15 cellular contexts compared by ENCODE assay signal in the genomic region with DNA sequence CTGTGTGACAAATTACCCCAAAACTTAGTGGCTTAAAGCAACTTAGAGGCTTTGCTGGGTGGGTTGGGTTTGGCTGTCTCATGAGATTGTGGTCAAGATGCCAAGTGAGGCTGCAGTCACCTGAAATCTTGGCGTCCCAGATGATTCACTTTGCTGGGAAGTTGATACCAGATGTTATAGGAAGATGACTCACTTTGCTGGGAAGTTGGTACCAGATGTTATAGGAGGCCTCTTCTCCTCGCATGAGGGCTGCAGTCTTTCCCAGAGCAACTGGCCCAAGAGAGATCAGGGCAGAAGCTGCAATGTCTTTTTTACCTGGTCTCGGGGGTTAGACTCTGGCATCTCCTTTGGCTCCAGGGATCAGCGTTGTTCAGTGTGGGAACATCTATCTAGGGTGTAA. TPM values are rescaled to one million over a fixed set of nuclear protein-coding genes. Genes with fewer than 3 reads are reported as not detected.
DNase-seq lines count a peak whose midpoint lies in the region; ATAC-seq and TF ChIP-seq lines count a peak whose summit lies in the region.
"Had no signal": no experiment of that assay in that cellular context is flagged by ENCODE, and none has a peak within 500 bp of the region (broad histone marks: within the 10 kb centered on the region; RNA-seq: fewer than 3 reads in every experiment).

No MANE protein-coding gene starts in this region.

- DNase-seq in AG20443 (ENCODE audit: low spot score), result peak; percentile 89
- DNase-seq in PC-3, result peak; percentile 41
- peak; percentile 78 for DNase-seq in epidermal melanocyte (ENCODE audit: insufficient read length, low spot score)
- peak; percentile 55 for DNase-seq in non-pigmented ciliary epithelial cell (ENCODE audit: low read depth)
- DNase-seq in tibial nerve (ENCODE audit: low spot score in 2 of 2), result no peak
- DNase-seq in activated naive CD4-positive, alpha-beta T cell treated with anti-CD3 and anti-CD28 coated beads, Interleukin-2, amount 50 U/mL, for 72 hours (ENCODE audit: low spot score in 2 of 2), result no peak
- DNase-seq in activated naive CD4-positive, alpha-beta T cell treated with Interleukin-2 at 50 U/mL for 16 hours, result no peak
- DNase-seq: activated CD4-positive, alpha-beta T cell treated with anti-CD3 and anti-CD28 coated beads for 36 hours; effector CD4-positive, alpha-beta T cell; NCI-H1417 treated with DMSO at 0.1 percent for 48 hours; NCI-H82; transverse colon had no signal

- H2AFZ ChIP-seq in PC-3 (ENCODE audit: low read length), result no peak overlapping the region

- TF ChIP-seq CTCF in PC-3 (conservative IDR thresholded peaks at IDR 0.05; ENCODE audit: low read depth, low read length), result no peak
- no peak for TF ChIP-seq CTCF in tibial nerve (IDR thresholded peaks at IDR 0.05)

- POLR2A ChIA-PET in PC-3 (lab: Charles Lee; ENCODE audit: unreplicated experiment), result no interaction called here

- TF ChIP-seq EP300 in tibial nerve (IDR thresholded peaks at IDR 0.05), result no peak

- H4K20me1 ChIP-seq in PC-3 (ENCODE audit: low read length), result no peaks in the 10 kb centered on the region

- H3K36me3 ChIP-seq in PC-3 (ENCODE audit: low read depth, low read length) (no peaks in the 10 kb centered on the region), tibial nerve (peaks cover 0 to 8% (median 0%) of the 10 kb centered on the region in 3 donors)
- H3K36me3 ChIP-seq: transverse colon had no signal

- no peaks in the 10 kb centered on the region for H3K79me2 ChIP-seq in PC-3 (ENCODE audit: low read length)

- H3K9me3 ChIP-seq in PC-3 (ENCODE audit: low read length) (no peaks in the 10 kb centered on the region), tibial nerve (peaks cover 0 to 7% (median 0%) of the 10 kb centered on the region in 4 donors)
- H3K9me3 ChIP-seq: transverse colon had no signal

- H3K27ac Mint-ChIP-seq in activated naive CD4-positive, alpha-beta T cell treated with anti-CD3 and anti-CD28 coated beads, Interleukin-2, amount 50 U/mL, for 72 hours, result peak overlapping the region in 1 of 2 donors; percentile 90
- H3K27ac Mint-ChIP-seq: activated CD4-positive, alpha-beta T cell treated with anti-CD3 and anti-CD28 coated beads for 36 hours; activated naive CD8-positive, alpha-beta T cell had no signal

- 87 to 92% methylated on average over 4 of the region's 4 CpGs for WGBS in tibial nerve, 2 donors

- H3K27me3 ChIP-seq in PC-3 (ENCODE audit: low read length), result peaks cover 25% of the 10 kb centered on the region
- H3K27me3 ChIP-seq in tibial nerve, result no peaks in the 10 kb centered on the region
- H3K27me3 ChIP-seq: transverse colon had no signal

- peaks cover 4 to 5% of the 10 kb centered on the region in 2 donors for H3K9me3 Mint-ChIP-seq in activated naive CD4-positive, alpha-beta T cell treated with anti-CD3 and anti-CD28 coated beads, Interleukin-2, amount 50 U/mL, for 72 hours

- H3K4me2 ChIP-seq in PC-3 (ENCODE audit: low read length), result no peak overlapping the region

- peaks cover 17 to 21% of the 10 kb centered on the region in 2 donors for H3K36me3 Mint-ChIP-seq in activated naive CD4-positive, alpha-beta T cell treated with anti-CD3 and anti-CD28 coated beads, Interleukin-2, amount 50 U/mL, for 72 hours

- no TSS peak for BruUV-seq in PC-3 (replicated peaks; lab: Mats Ljungman, UMichigan)

- H3K27ac ChIP-seq in PC-3 (ENCODE audit: low read length), result no peak overlapping the region
- no peak overlapping the region for H3K27ac ChIP-seq in tibial nerve
- H3K27ac ChIP-seq: transverse colon had no signal

- H3K4me3 ChIP-seq in PC-3 (ENCODE audit: low read length) (no peak overlapping the region), tibial nerve (no peak overlapping the region)
- H3K4me3 ChIP-seq: transverse colon had no signal

- CTCF ChIA-PET in PC-3 (lab: Charles Lee), result no interaction called here

- no peaks in the 10 kb centered on the region for H3F3A ChIP-seq in PC-3 (ENCODE audit: low read length, unreplicated experiment)

- H3K4me1 ChIP-seq in PC-3 (ENCODE audit: insufficient read depth, low read length), result no peaks in the 10 kb centered on the region
- no peaks in the 10 kb centered on the region for H3K4me1 ChIP-seq in tibial nerve
- H3K4me1 ChIP-seq: transverse colon had no signal

- no peak for ATAC-seq in PC-3
- no peak for ATAC-seq in HG03097 (IDR thresholded peaks at IDR 0.05; ENCODE audit: low FRiP score, unreplicated experiment)
- ATAC-seq in activated naive CD4-positive, alpha-beta T cell treated with anti-CD3 and anti-CD28 coated beads, Interleukin-2, amount 50 U/mL, for 72 hours, result no peak
- ATAC-seq: activated CD4-positive, alpha-beta T cell treated with anti-CD3 and anti-CD28 coated beads for 36 hours; sciatic nerve had no signal

- intact Hi-C loops in PC-3 (cut with micrococcal nuclease), result no loop called here

- no peak overlapping the region for H3K9ac ChIP-seq in PC-3 (ENCODE audit: low read length)

- no peak for TF ChIP-seq POLR2A in tibial nerve (IDR thresholded peaks at IDR 0.05)

- no peaks in the 10 kb centered on the region for H3K9me2 ChIP-seq in PC-3 (replicated peaks; ENCODE audit: low read length)

RNA-seq across cellular contexts. Expression of a gene that starts 16.8 kb away (rescaled TPM):
- total RNA-seq in PC-3 (2014; rRNA removed) (not detected in 2 replicates), tibial nerve (1 to 10 TPM in 1 of 4 donors, not detected in 3; 2.4 TPM)
- 1 to 10 TPM; 1.5 to 2.0 TPM for total RNA-seq in activated naive CD4-positive, alpha-beta T cell treated with anti-CD3 and anti-CD28 coated beads, Interleukin-2, amount 50 U/mL, for 72 hours
- total RNA-seq: transverse colon had no signal

Comparison
In these comparisons a context has a peak if more than half of its experiments do, and no peak if none do; other contexts are left out.
1. DNase-seq: peak in AG20443 (single experiment), PC-3 (single experiment), epidermal melanocyte (single experiment) and non-pigmented ciliary epithelial cell (single experiment); none in tibial nerve (0 of 2), activated naive CD4-positive, alpha-beta T cell treated with anti-CD3 and anti-CD28 coated beads, Interleukin-2, amount 50 U/mL, for 72 hours (0 of 2) and activated naive CD4-positive, alpha-beta T cell treated with Interleukin-2 at 50 U/mL for 16 hours (single experiment).